Comparison of ENCODE assay signal across 8 cellular contexts in the genomic region with DNA sequence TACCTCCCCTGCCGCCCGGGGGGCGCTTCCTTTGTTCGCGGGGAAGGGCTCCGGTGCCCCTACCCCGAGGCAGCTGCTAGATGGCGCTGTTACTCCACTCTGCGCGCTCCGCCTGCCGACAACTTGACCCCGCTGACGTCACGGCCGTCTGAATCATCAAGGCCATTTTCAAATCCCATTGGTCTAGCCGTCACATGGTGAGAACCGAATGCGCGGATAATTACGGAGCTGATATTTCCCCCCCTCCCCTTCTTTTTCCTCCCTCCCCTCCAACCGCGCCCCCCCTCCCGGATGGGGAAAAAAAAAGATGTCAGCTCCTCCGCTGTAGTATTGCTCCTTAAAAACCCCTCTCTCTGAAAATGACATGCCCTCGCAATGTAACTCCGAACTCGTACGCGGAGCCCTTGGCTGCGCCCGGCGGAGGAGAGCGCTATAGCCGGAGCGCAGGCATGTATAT. TPM values are rescaled to one million over a fixed set of nuclear protein-coding genes. Genes with fewer than 3 reads are reported as not detected.
DNase-seq lines count a peak whose midpoint lies in the region; ATAC-seq and TF ChIP-seq lines count a peak whose summit lies in the region.

A gene (plus strand): TSS at position 246 of the 457 bp plus-strand sequence. CDS start 114 bp downstream, at position 360.

- H3K4me1 Mint-ChIP-seq in memory B cell: peaks cover 18% of the 10 kb centered on the region

- H3K27ac ChIP-seq in dorsolateral prefrontal cortex: no peak within 1 kb of the TSS

- H3K4me3 ChIP-seq in BE2C (ENCODE audit: low read depth, low read length) (peak within 1 kb of the TSS; percentile 75), dorsolateral prefrontal cortex (peak within 1 kb of the TSS in 13 of 59 donors; percentile 5 to 36 (median 20))

- H3K9me3 ChIP-seq in BE2C: no peaks in the 10 kb centered on the region

- peaks cover 51% of the 10 kb centered on the region for H3K27me3 Mint-ChIP-seq in memory B cell

- DNase-seq in BE2C: peak; percentile 96
- DNase-seq in NCI-H2196 treated with DMSO at 0.1 percent for 48 hours (lab: John Stamatoyannopoulos, UW; ENCODE audit: unreplicated experiment): peak; percentile 89
- DNase-seq in activated CD4-positive, alpha-beta T cell treated with anti-CD3 and anti-CD28 coated beads for 4 hours: peak; percentile 65 to 76
- peak in 5 of 10 donors; percentile 41 to 70 (median 44) for DNase-seq in dorsolateral prefrontal cortex
- no peak for DNase-seq in memory B cell (ENCODE audit: low spot score in 2 of 2)
- DNase-seq in stimulated activated CD8-positive, alpha-beta memory T cell treated with anti-CD3 and anti-CD28 coated beads, Interleukin-2, amount 100 ng/mL, for 1 hour (ENCODE audit: low read depth in 2 of 2): peak; percentile 29 to 65

- intact Hi-C loops in dorsolateral prefrontal cortex (cut with DNase I): loop anchor here in 1 of 2 donors (10.0 kb wide), 1 partner anchor 220 kb away; no protein-coding TSS in a partner anchor

- peaks cover 21% of the 10 kb centered on the region for H3K27me3 ChIP-seq in BE2C
- peaks cover 24 to 100% (median 98%) of the 10 kb centered on the region in 45 donors for H3K27me3 ChIP-seq in dorsolateral prefrontal cortex

- peak; percentile 81 for TF ChIP-seq CTCF in BE2C (IDR thresholded peaks at IDR 0.05; ENCODE audit: low read depth, low read length)
- TF ChIP-seq CTCF in dorsolateral prefrontal cortex (IDR thresholded peaks at IDR 0.05 in 54 of 56, conservative IDR thresholded peaks at IDR 0.05 in 2 of 56; ENCODE audit: low read depth in 1 of 56, partially characterized antibody in 56 of 56): peak in 30 of 56 donors; percentile 9 to 48 (median 27)

- peak; percentile 74 for ATAC-seq in GM21786 (IDR thresholded peaks at IDR 0.05; ENCODE audit: unreplicated experiment)
- ATAC-seq in memory B cell (ENCODE audit: low read depth): no peak
- no peak for ATAC-seq in HG03520 (IDR thresholded peaks at IDR 0.05; ENCODE audit: unreplicated experiment)

- H3K36me3 ChIP-seq in BE2C: no peaks in the 10 kb centered on the region

- peaks cover 2% of the 10 kb centered on the region for H3K9me3 Mint-ChIP-seq in memory B cell

- H3K36me3 Mint-ChIP-seq in memory B cell: no peaks in the 10 kb centered on the region

- H3K4me1 ChIP-seq in BE2C: peaks cover 8% of the 10 kb centered on the region

- peak within 1 kb of the TSS; percentile 27 for H3K4me3 Mint-ChIP-seq in memory B cell

- peak within 1 kb of the TSS; percentile 88 for H3K27ac Mint-ChIP-seq in memory B cell

RNA-seq across cellular contexts. Expression of the gene that starts here (rescaled TPM):
- polyA plus RNA-seq in BE2C (2012; ENCODE audit: insufficient read depth, insufficient read length, low read depth): 49.3 TPM
- total RNA-seq in dorsolateral prefrontal cortex: under 1 TPM in 1 of 120 experiments, not detected in 119; 0.34 TPM

Comparison
In these comparisons a context has a peak if more than half of its experiments do, and no peak if none do; other contexts are left out.
1. DNase-seq: peak in BE2C (single experiment), NCI-H2196 treated with DMSO at 0.1 percent for 48 hours (single experiment), activated CD4-positive, alpha-beta T cell treated with anti-CD3 and anti-CD28 coated beads for 4 hours (2 of 2) and stimulated activated CD8-positive, alpha-beta memory T cell treated with anti-CD3 and anti-CD28 coated beads, Interleukin-2, amount 100 ng/mL, for 1 hour (2 of 2); none in memory B cell (0 of 2).